ENCODE assay signal across 8 cellular contexts in the genomic region with DNA sequence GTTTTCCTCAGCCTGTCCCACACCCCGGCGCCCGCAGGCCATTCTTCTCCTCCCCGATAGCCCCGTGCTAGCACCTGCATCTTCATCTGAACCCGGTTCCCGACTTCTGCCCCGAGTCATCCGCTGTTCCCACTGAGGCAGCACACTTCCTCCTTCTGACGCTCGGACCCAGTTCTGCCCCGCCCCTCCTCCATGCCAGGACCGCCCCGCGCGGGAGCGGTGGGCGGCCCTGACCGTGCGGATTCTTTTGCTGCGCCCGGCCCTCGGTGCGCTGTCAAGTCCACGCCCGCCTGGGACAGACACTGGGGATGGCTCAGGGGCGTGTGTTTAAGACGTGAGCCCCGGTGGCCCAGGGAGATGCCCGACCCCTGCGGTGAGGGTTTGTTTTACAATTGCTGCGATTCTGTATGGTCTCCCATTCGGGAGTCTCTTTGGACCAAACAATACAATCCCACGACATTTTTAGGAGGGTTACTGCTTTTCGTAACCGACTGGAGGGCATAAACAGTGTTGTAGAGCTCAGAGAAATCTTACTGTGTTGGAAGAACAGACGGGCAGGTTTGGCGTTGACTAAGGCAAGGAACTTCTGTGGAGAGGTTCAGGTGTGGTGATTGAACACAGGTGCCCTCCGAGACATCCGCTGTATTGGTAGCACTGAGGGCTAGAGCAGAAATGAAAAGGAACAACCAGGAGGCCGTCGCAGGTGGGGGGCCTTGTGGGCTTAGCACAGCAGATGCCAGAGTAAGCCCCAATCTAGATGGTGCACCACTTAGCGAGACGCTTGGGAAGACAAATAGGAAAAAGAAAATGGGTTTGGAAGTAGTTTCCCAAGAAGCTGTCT. TPM values are rescaled to one million over a fixed set of nuclear protein-coding genes. Genes with fewer than 3 reads are reported as not detected.
DNase-seq lines count a peak whose midpoint lies in the region; ATAC-seq lines count a peak whose summit lies in the region.

No MANE protein-coding gene starts in this region.

- intact Hi-C loops in activated CD4-positive, alpha-beta T cell treated with anti-CD3 and anti-CD28 coated beads for 36 hours (cut with DNase I, micrococcal nuclease) = loop anchor here (1.0 to 5.0 kb wide), 10 partner anchors 132 to 1175 kb away; a partner anchor contains a TSS

- POLR2A ChIA-PET in activated CD4-positive, alpha-beta T cell treated with anti-CD3 and anti-CD28 coated beads for 36 hours (lab: Charles Lee) = interaction anchor here (0.6 to 1.5 kb wide), 3 partner anchors 40 to 1226 kb away, joined by 3 to 4 read pairs (median 4); a partner anchor contains a TSS

- peaks cover 14% of the 10 kb centered on the region for H3K36me3 Mint-ChIP-seq in activated CD4-positive, alpha-beta T cell treated with anti-CD3 and anti-CD28 coated beads for 36 hours (ENCODE audit: low read depth)

- DNase-seq in AG08395 (ENCODE audit: low spot score) (peak; percentile 93), NCI-H2196 treated with DMSO at 0.1 percent for 48 hours (lab: John Stamatoyannopoulos, UW; ENCODE audit: unreplicated experiment) (peak; percentile 33), left kidney (ENCODE audit: low read depth, low spot score) (peak; percentile 96)
- DNase-seq in activated CD4-positive, alpha-beta T cell treated with anti-CD3 and anti-CD28 coated beads for 36 hours = peak; percentile 88
- peak; percentile 79 for DNase-seq in stimulated activated CD4-positive, alpha-beta T cell treated with anti-CD3 and anti-CD28 coated beads, Interleukin-1b, Interleukin-23, amount 100 ng/mL, for 48 hours

- peak overlapping the region; percentile 99 for H3K27ac Mint-ChIP-seq in activated CD4-positive, alpha-beta T cell treated with anti-CD3 and anti-CD28 coated beads for 36 hours

- H3K4me3 Mint-ChIP-seq in activated CD4-positive, alpha-beta T cell treated with anti-CD3 and anti-CD28 coated beads for 36 hours = peak overlapping the region; percentile 86

- H3K9me3 Mint-ChIP-seq in activated CD4-positive, alpha-beta T cell treated with anti-CD3 and anti-CD28 coated beads for 36 hours (ENCODE audit: low read depth) = no peaks in the 10 kb centered on the region

- peak overlapping the region; percentile 88 for H3K27ac ChIP-seq in cingulate gyrus (ENCODE audit: low read depth, low read length)

- ATAC-seq in GM18858 (IDR thresholded peaks at IDR 0.05; ENCODE audit: unreplicated experiment) = peak; percentile 30
- peak; percentile 41 for ATAC-seq in HG03064 (IDR thresholded peaks at IDR 0.05; ENCODE audit: low read depth, unreplicated experiment)
- ATAC-seq in activated CD4-positive, alpha-beta T cell treated with anti-CD3 and anti-CD28 coated beads for 36 hours = peak; percentile 59

- peaks cover 43% of the 10 kb centered on the region for H3K4me1 Mint-ChIP-seq in activated CD4-positive, alpha-beta T cell treated with anti-CD3 and anti-CD28 coated beads for 36 hours

- H3K27me3 Mint-ChIP-seq in activated CD4-positive, alpha-beta T cell treated with anti-CD3 and anti-CD28 coated beads for 36 hours = no peaks in the 10 kb centered on the region

- CTCF ChIA-PET in activated CD4-positive, alpha-beta T cell treated with anti-CD3 and anti-CD28 coated beads for 36 hours (lab: Charles Lee) = interaction anchor here (0.6 to 1.0 kb wide), 3 partner anchors 18 to 218 kb away, joined by 3 to 6 read pairs (median 3); a partner anchor contains a TSS

RNA-seq across cellular contexts. Expression of a gene that starts 0.7 kb away (rescaled TPM):
- total RNA-seq in activated CD4-positive, alpha-beta T cell treated with anti-CD3 and anti-CD28 coated beads for 36 hours = 10 to 100 TPM; 25.9 to 29.4 TPM

Comparison
In these comparisons a context has a peak if more than half of its experiments do, and no peak if none do; other contexts are left out.
1. Peak in every context shown above with its lines: DNase-seq, ATAC-seq and H3K27ac ChIP-seq.
2. DNase-seq: peak in every context shown above with its lines; median percentile 96 in left kidney; 93 in AG08395; 88 in activated CD4-positive, alpha-beta T cell treated with anti-CD3 and anti-CD28 coated beads for 36 hours; 79 in stimulated activated CD4-positive, alpha-beta T cell treated with anti-CD3 and anti-CD28 coated beads, Interleukin-1b, Interleukin-23, amount 100 ng/mL, for 48 hours; 33 in NCI-H2196 treated with DMSO at 0.1 percent for 48 hours.